ENCODE assay signal across 2 cellular contexts in genomic region chr12:19695244-19696098, GRCh38.
TF ChIP-seq lines count a peak whose summit lies in the region.

No MANE protein-coding gene starts in this region.

TF ChIP-seq in endothelial cell of umbilical vein, 7 proteins besides CTCF, POLR2A, EP300 and RAD21 (continued from another document):
- no peak for TF ChIP-seq MYC (IDR thresholded peaks at IDR 0.05; ENCODE audit: low read depth, low read length)
- no peak for TF ChIP-seq MAX (IDR thresholded peaks at IDR 0.05; ENCODE audit: insufficient read depth, insufficient read length)
- no peak for TF ChIP-seq FOS (IDR thresholded peaks at IDR 0.05; ENCODE audit: borderline replicate concordance, insufficient read depth, low read length)
- no peak for TF ChIP-seq POLR2AphosphoS5 (IDR thresholded peaks at IDR 0.05; ENCODE audit: insufficient read depth, low read depth, low read length)
- TF ChIP-seq GATA2 (IDR thresholded peaks at IDR 0.05; ENCODE audit: insufficient read depth, insufficient read length, low read depth, low read length): no peak

TF ChIP-seq in WTC11, 78 proteins besides CTCF, POLR2A, EP300 and RAD21:
- TF ChIP-seq USF2 (CRISPR knock-in tag; IDR thresholded peaks at IDR 0.05): no peak
- TF ChIP-seq ATF3 (CRISPR knock-in tag; conservative IDR thresholded peaks at IDR 0.05): no peak
- TF ChIP-seq IRF1 (CRISPR knock-in tag; IDR thresholded peaks at IDR 0.05): no peak
- TF ChIP-seq FOXJ3 (CRISPR knock-in tag; IDR thresholded peaks at IDR 0.05; ENCODE audit: borderline replicate concordance): no peak
- no peak for TF ChIP-seq ZNF232 (CRISPR knock-in tag; IDR thresholded peaks at IDR 0.05)
- TF ChIP-seq NFYB (CRISPR knock-in tag; conservative IDR thresholded peaks at IDR 0.05; ENCODE audit: low read depth): no peak
- TF ChIP-seq NFATC4 (CRISPR knock-in tag; IDR thresholded peaks at IDR 0.05): no peak
- TF ChIP-seq PRRX2 (CRISPR knock-in tag; IDR thresholded peaks at IDR 0.05): no peak
TF ChIP-seq in WTC11: peak in this region for 0.
